25 cellular contexts compared by ENCODE assay signal in genomic region chr1:160351629-160352028, GRCh38. TPM values are rescaled to one million over a fixed set of nuclear protein-coding genes. Genes with fewer than 3 reads are reported as not detected.
"Had no signal": no experiment of that assay in that cellular context is flagged by ENCODE, and none has a peak within 500 bp of the region (broad histone marks: within the 10 kb centered on the region; RNA-seq: fewer than 3 reads in every experiment).

No MANE protein-coding gene starts in this region.

- H3K27me3 Mint-ChIP-seq: activated CD8-positive, alpha-beta T cell treated with anti-CD3 and anti-CD28 coated beads for 36 hours; activated naive CD4-positive, alpha-beta T cell treated with anti-CD3 and anti-CD28 coated beads, Interleukin-2, amount 50 U/mL, for 24 hours; activated T-cell treated with anti-CD3 and anti-CD28 coated beads, Interleukin-2, amount 50 U/mL, for 24 hours; brain; IgD-negative memory B cell had no signal

- H3K4me3 Mint-ChIP-seq: activated CD8-positive, alpha-beta T cell treated with anti-CD3 and anti-CD28 coated beads for 36 hours; activated naive CD4-positive, alpha-beta T cell treated with anti-CD3 and anti-CD28 coated beads, Interleukin-2, amount 50 U/mL, for 24 hours; activated T-cell treated with anti-CD3 and anti-CD28 coated beads, Interleukin-2, amount 50 U/mL, for 24 hours; activated T-helper 1 cell treated with anti-CD3 and anti-CD28 coated beads, Interleukin-12 subunit alpha, Interleukin-12 subunit beta, Interleukin-2, Interleukin-4 antibody, amounts not matched to agents 30 ng/mL and 10 ng/mL and 1 ng/mL, durations not matched to agents 14 hours and 24 hours and 36 hours; brain; IgD-negative memory B cell; T-helper 1 cell treated with Interleukin-12 subunit alpha and Interleukin-12 subunit beta and Interleukin-4 antibody, amounts not matched to agents 30 μg/mL and 1 μg/mL, for 36 hours had no signal

- DNase-seq: activated CD4-positive, alpha-beta T cell treated with anti-CD3 and anti-CD28 coated beads for 4 hours; activated CD8-positive, alpha-beta T cell treated with anti-CD3 and anti-CD28 coated beads for 36 hours; activated effector memory CD4-positive, alpha-beta T cell treated with Interleukin-2 at 50 U/mL for 16 hours; activated naive CD4-positive, alpha-beta T cell; activated T-cell treated with anti-CD3 and anti-CD28 coated beads, Interleukin-2, amount 50 U/mL, for 24 hours; amniotic stem cell; NCI-H1092; NCI-H1417; NCI-H2029; NCI-H2107; NCI-H2171 treated with DMSO at 0.1 percent for 48 hours; NCI-H226; NCI-H69; NK-92 treated with Interleukin-12 subunit alpha and Interleukin-12 subunit beta, amount 100 ng/mL, for 24 hours; SHP77 treated with DMSO at 0.1 percent for 48 hours had no signal

- ATAC-seq: activated CD4-positive, CD25-positive, alpha-beta regulatory T cell treated with anti-CD3 and anti-CD28 coated beads, Interleukin-2, amount 50 U/mL, for 24 hours; activated CD8-positive, alpha-beta T cell treated with anti-CD3 and anti-CD28 coated beads for 36 hours had no signal

- H3K27ac Mint-ChIP-seq: activated CD8-positive, alpha-beta T cell treated with anti-CD3 and anti-CD28 coated beads for 36 hours; activated naive CD4-positive, alpha-beta T cell treated with anti-CD3 and anti-CD28 coated beads, Interleukin-2, amount 50 U/mL, for 24 hours; activated T-cell treated with anti-CD3 and anti-CD28 coated beads, Interleukin-2, amount 50 U/mL, for 24 hours; IgD-negative memory B cell; T-helper 1 cell treated with Interleukin-12 subunit alpha and Interleukin-12 subunit beta and Interleukin-4 antibody, amounts not matched to agents 30 μg/mL and 1 μg/mL, for 36 hours had no signal

- H3K9me3 Mint-ChIP-seq: activated CD8-positive, alpha-beta T cell treated with anti-CD3 and anti-CD28 coated beads for 36 hours; activated naive CD4-positive, alpha-beta T cell treated with anti-CD3 and anti-CD28 coated beads, Interleukin-2, amount 50 U/mL, for 24 hours; activated T-cell treated with anti-CD3 and anti-CD28 coated beads, Interleukin-2, amount 50 U/mL, for 24 hours; activated T-helper 1 cell treated with anti-CD3 and anti-CD28 coated beads, Interleukin-12 subunit alpha, Interleukin-12 subunit beta, Interleukin-2, Interleukin-4 antibody, amounts not matched to agents 30 ng/mL and 10 ng/mL and 1 ng/mL, durations not matched to agents 14 hours and 24 hours and 36 hours; brain; IgD-negative memory B cell; T-helper 1 cell treated with Interleukin-12 subunit alpha and Interleukin-12 subunit beta and Interleukin-4 antibody, amounts not matched to agents 30 μg/mL and 1 μg/mL, for 36 hours had no signal

- H3K4me3 ChIP-seq: Peyer's patch had no signal

- H3K27ac ChIP-seq: KMS-11, Peyer's patch, RWPE1 had no signal

- H3K27me3 ChIP-seq: Peyer's patch had no signal

- H3K9me3 ChIP-seq: Peyer's patch had no signal

RNA-seq across cellular contexts. Expression of gene NHLH1, which starts 15.2 kb away (rescaled TPM):
- total RNA-seq: SK-MEL-5 had no signal
- polyA plus RNA-seq: IgD-negative memory B cell had no signal

RNA-seq across cellular contexts. Expression of gene VANGL2, which starts 48.7 kb away (rescaled TPM):
- total RNA-seq: activated T-helper 1 cell treated with anti-CD3 and anti-CD28 coated beads, Interleukin-12 subunit alpha, Interleukin-12 subunit beta, Interleukin-2, Interleukin-4 antibody, amounts not matched to agents 30 ng/mL and 10 ng/mL and 1 ng/mL, durations not matched to agents 14 hours and 24 hours and 36 hours had no signal
- polyA plus RNA-seq: IgD-negative memory B cell had no signal
